Comparison of ENCODE assay signal across 9 cellular contexts in the genomic region with DNA sequence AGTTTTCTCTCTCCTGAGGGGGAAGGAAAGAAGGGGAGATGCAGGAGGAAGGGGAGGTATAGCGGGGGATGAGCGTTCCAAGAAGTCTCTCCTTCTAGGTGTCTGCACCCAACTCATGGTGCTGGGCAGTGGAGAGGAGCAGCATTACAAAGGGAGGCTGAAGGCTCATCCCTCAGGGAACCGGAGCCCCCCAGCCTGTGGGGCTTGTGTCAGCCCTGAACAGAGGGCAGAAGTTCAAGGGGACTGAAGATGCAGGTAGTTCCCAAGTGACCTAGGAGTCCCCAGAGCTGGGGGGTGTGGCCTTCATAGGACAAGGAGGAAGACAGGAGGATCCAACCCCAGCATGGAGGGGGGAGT. TPM values are rescaled to one million over a fixed set of nuclear protein-coding genes. Genes with fewer than 3 reads are reported as not detected.
A peak's percentile ranks its signal among the peaks of the same experiment; 100 is the strongest.
DNase-seq lines count a peak whose midpoint lies in the region; ATAC-seq and TF ChIP-seq lines count a peak whose summit lies in the region.
"Had no signal": no experiment of that assay in that cellular context is flagged by ENCODE, and none has a peak within 500 bp of the region (broad histone marks: within the 10 kb centered on the region; RNA-seq: fewer than 3 reads in every experiment).

No MANE protein-coding gene starts in this region.

- H3K4me1 Mint-ChIP-seq in CD8-positive, alpha-beta T cell (ENCODE audit: low read depth), result peaks cover 43% of the 10 kb centered on the region
- H3K4me1 Mint-ChIP-seq in activated CD8-positive, alpha-beta T cell treated with anti-CD3 and anti-CD28 coated beads for 36 hours (ENCODE audit: low read depth), result peaks cover 28% of the 10 kb centered on the region
- peaks cover 25 to 47% (median 29%) of the 10 kb centered on the region in 7 donors for H3K4me1 Mint-ChIP-seq in naive thymus-derived CD4-positive, alpha-beta T cell

- no peak for DNase-seq in CD8-positive, alpha-beta T cell
- no peak for DNase-seq in activated CD8-positive, alpha-beta T cell treated with anti-CD3 and anti-CD28 coated beads for 36 hours
- DNase-seq in naive thymus-derived CD4-positive, alpha-beta T cell, result no peak
- no peak for DNase-seq in NCI-H510A (lab: John Stamatoyannopoulos, UW)
- DNase-seq in HPDE6-E6E7 (ENCODE audit: extremely low spot score), result no peak
- no peak for DNase-seq in NCI-H524 (lab: John Stamatoyannopoulos, UW)
- DNase-seq: H7, NCI-H1105 treated with DMSO at 0.1 percent for 48 hours had no signal

- H3K27me3 Mint-ChIP-seq in CD8-positive, alpha-beta T cell (ENCODE audit: low read depth), result no peaks in the 10 kb centered on the region
- no peaks in the 10 kb centered on the region for H3K27me3 Mint-ChIP-seq in activated CD8-positive, alpha-beta T cell treated with anti-CD3 and anti-CD28 coated beads for 36 hours
- no peaks in the 10 kb centered on the region for H3K27me3 Mint-ChIP-seq in naive thymus-derived CD4-positive, alpha-beta T cell

- intact Hi-C loops in CD8-positive, alpha-beta T cell (cut with DNase I, micrococcal nuclease), result no loop called here
- intact Hi-C loops in activated CD8-positive, alpha-beta T cell treated with anti-CD3 and anti-CD28 coated beads for 36 hours (cut with micrococcal nuclease), result no loop called here
- intact Hi-C loops in naive thymus-derived CD4-positive, alpha-beta T cell (cut with micrococcal nuclease), result no loop called here

- ATAC-seq in CD8-positive, alpha-beta T cell, result no peak
- ATAC-seq in activated CD8-positive, alpha-beta T cell treated with anti-CD3 and anti-CD28 coated beads for 36 hours, result no peak
- no peak for ATAC-seq in naive thymus-derived CD4-positive, alpha-beta T cell
- ATAC-seq: pancreas had no signal

- H3K27me3 ChIP-seq in CD8-positive, alpha-beta T cell (ENCODE audit: insufficient read depth, low read length), result no peaks in the 10 kb centered on the region
- no peaks in the 10 kb centered on the region for H3K27me3 ChIP-seq in naive thymus-derived CD4-positive, alpha-beta T cell (ENCODE audit: control insufficient read depth in 2 of 2, insufficient read depth in 2 of 2, low read length in 2 of 2)
- H3K27me3 ChIP-seq: pancreas had no signal

- H3K36me3 Mint-ChIP-seq in CD8-positive, alpha-beta T cell, result peaks cover 22% of the 10 kb centered on the region
- peaks cover 14% of the 10 kb centered on the region for H3K36me3 Mint-ChIP-seq in activated CD8-positive, alpha-beta T cell treated with anti-CD3 and anti-CD28 coated beads for 36 hours (ENCODE audit: low read depth)
- peaks cover 0 to 22% (median under 1%) of the 10 kb centered on the region in 5 donors for H3K36me3 Mint-ChIP-seq in naive thymus-derived CD4-positive, alpha-beta T cell

- H3K9me3 ChIP-seq in CD8-positive, alpha-beta T cell (ENCODE audit: low read length), result no peaks in the 10 kb centered on the region
- no peaks in the 10 kb centered on the region for H3K9me3 ChIP-seq in naive thymus-derived CD4-positive, alpha-beta T cell (ENCODE audit: control insufficient read depth in 2 of 3, low read length in 3 of 3)
- H3K9me3 ChIP-seq: pancreas had no signal

- TF ChIP-seq CTCF in CD8-positive, alpha-beta T cell (IDR thresholded peaks at IDR 0.05), result no peak
- TF ChIP-seq CTCF in activated CD8-positive, alpha-beta T cell treated with anti-CD3 and anti-CD28 coated beads for 36 hours (IDR thresholded peaks at IDR 0.05), result no peak

- peak overlapping the region; percentile 91 for H3K4me3 Mint-ChIP-seq in CD8-positive, alpha-beta T cell
- peak overlapping the region; percentile 92 for H3K4me3 Mint-ChIP-seq in activated CD8-positive, alpha-beta T cell treated with anti-CD3 and anti-CD28 coated beads for 36 hours
- peak overlapping the region; percentile 52 to 96 (median 88) for H3K4me3 Mint-ChIP-seq in naive thymus-derived CD4-positive, alpha-beta T cell

- no peaks in the 10 kb centered on the region for H3K9me3 Mint-ChIP-seq in CD8-positive, alpha-beta T cell
- no peaks in the 10 kb centered on the region for H3K9me3 Mint-ChIP-seq in activated CD8-positive, alpha-beta T cell treated with anti-CD3 and anti-CD28 coated beads for 36 hours
- H3K9me3 Mint-ChIP-seq in naive thymus-derived CD4-positive, alpha-beta T cell, result no peaks in the 10 kb centered on the region

- POLR2A ChIA-PET in CD8-positive, alpha-beta T cell (lab: Charles Lee), result interaction anchor here (1.3 to 3.8 kb wide), 5 partner anchors 18 to 46 kb away, joined by 4 to 60 read pairs (median 9); partner anchors contain the start of genes CCDC85B, FIBP and SART1
- POLR2A ChIA-PET in activated CD8-positive, alpha-beta T cell treated with anti-CD3 and anti-CD28 coated beads for 36 hours (lab: Charles Lee), result interaction anchor here (1.3 to 2.9 kb wide), 5 partner anchors 8 to 27 kb away, joined by 5 to 20 read pairs (median 11); partner anchors contain the start of genes CCDC85B, FIBP and FOSL1
- POLR2A ChIA-PET in naive thymus-derived CD4-positive, alpha-beta T cell (lab: Charles Lee), result interaction anchor here (0.6 to 2.5 kb wide), 12 partner anchors 8 to 282 kb away, joined by 3 to 54 read pairs (median 6); partner anchors contain the start of genes CCDC85B, FIBP and FOSL1

- no peak overlapping the region for H3K4me3 ChIP-seq in CD8-positive, alpha-beta T cell (ENCODE audit: low read depth, low read length)
- peak overlapping the region; percentile 83 for H3K4me3 ChIP-seq in naive thymus-derived CD4-positive, alpha-beta T cell (ENCODE audit: low read length)

- no peak overlapping the region for H3K27ac ChIP-seq in CD8-positive, alpha-beta T cell (ENCODE audit: low read depth, low read length)
- H3K27ac ChIP-seq in naive thymus-derived CD4-positive, alpha-beta T cell (ENCODE audit: low read depth, low read length), result peak overlapping the region; percentile 27
- H3K27ac ChIP-seq: pancreas had no signal

- CTCF ChIA-PET in CD8-positive, alpha-beta T cell (lab: Charles Lee), result interaction anchor here (1.3 to 5.2 kb wide), 3 partner anchors 19 to 32 kb away, joined by 5 to 44 read pairs (median 10); partner anchors contain the start of genes CCDC85B and FIBP
- CTCF ChIA-PET in activated CD8-positive, alpha-beta T cell treated with anti-CD3 and anti-CD28 coated beads for 36 hours (lab: Charles Lee), result interaction anchor here (1.4 to 2.5 kb wide), 2 partner anchors 27 to 29 kb away, joined by 7 to 12 read pairs; partner anchors contain the start of genes CCDC85B and FIBP
- CTCF ChIA-PET in naive thymus-derived CD4-positive, alpha-beta T cell (lab: Charles Lee), result interaction anchor here (2.3 kb wide), 1 partner anchor 27 kb away, joined by 13 read pairs; the partner anchor contains the start of gene CCDC85B

- H3K27ac Mint-ChIP-seq in CD8-positive, alpha-beta T cell, result no peak overlapping the region
- H3K27ac Mint-ChIP-seq in activated CD8-positive, alpha-beta T cell treated with anti-CD3 and anti-CD28 coated beads for 36 hours, result no peak overlapping the region
- H3K27ac Mint-ChIP-seq in naive thymus-derived CD4-positive, alpha-beta T cell, result peak overlapping the region in 8 of 9 donors; percentile 8 to 86 (median 70)

- peaks cover 41% of the 10 kb centered on the region for H3K4me1 ChIP-seq in CD8-positive, alpha-beta T cell (ENCODE audit: insufficient read depth, low read length)
- peaks cover 26 to 28% of the 10 kb centered on the region in 2 donors for H3K4me1 ChIP-seq in naive thymus-derived CD4-positive, alpha-beta T cell (ENCODE audit: control insufficient read depth in 2 of 2, insufficient read depth in 2 of 2, low read length in 2 of 2)

- peaks cover 2% of the 10 kb centered on the region for H3K36me3 ChIP-seq in CD8-positive, alpha-beta T cell (ENCODE audit: insufficient read depth, low read length)
- H3K36me3 ChIP-seq in naive thymus-derived CD4-positive, alpha-beta T cell (ENCODE audit: control insufficient read depth in 2 of 3, insufficient read depth in 3 of 3, low read length in 3 of 3), result peaks cover 0 to 23% (median 0%) of the 10 kb centered on the region in 3 experiments
- H3K36me3 ChIP-seq: pancreas had no signal

RNA-seq across cellular contexts. Expression of gene C11orf68, which starts 1.8 kb away (rescaled TPM):
- total RNA-seq in CD8-positive, alpha-beta T cell, result 10 to 100 TPM; 12.3 TPM
- 10 to 100 TPM; 26.2 to 26.3 TPM for total RNA-seq in activated CD8-positive, alpha-beta T cell treated with anti-CD3 and anti-CD28 coated beads for 36 hours
- total RNA-seq in naive thymus-derived CD4-positive, alpha-beta T cell, result 10 to 100 TPM; 18.5 to 62.2 (median 40.4) TPM
- 100 to 1,000 TPM in 1 of 2 donors, 10 to 100 TPM in 1; 74.1 to 104 TPM for polyA plus RNA-seq in naive thymus-derived CD4-positive, alpha-beta T cell

RNA-seq across cellular contexts. Expression of gene DRAP1, which starts 2.2 kb away (rescaled TPM):
- total RNA-seq in CD8-positive, alpha-beta T cell, result 10 to 100 TPM; 62.2 to 63.1 TPM
- 100 to 1,000 TPM; 135 TPM for total RNA-seq in activated CD8-positive, alpha-beta T cell treated with anti-CD3 and anti-CD28 coated beads for 36 hours
- 100 to 1,000 TPM in 1 of 5 experiments, 10 to 100 TPM in 4; 72.6 to 166 (median 81.9) TPM for total RNA-seq in naive thymus-derived CD4-positive, alpha-beta T cell
- 10 to 100 TPM; 87.7 to 89.3 TPM for polyA plus RNA-seq in naive thymus-derived CD4-positive, alpha-beta T cell

RNA-seq across cellular contexts. Expression of gene FOSL1, which starts 16.9 kb away (rescaled TPM):
- 1 to 10 TPM; 2.0 to 4.0 TPM for total RNA-seq in CD8-positive, alpha-beta T cell
- total RNA-seq in activated CD8-positive, alpha-beta T cell treated with anti-CD3 and anti-CD28 coated beads for 36 hours, result 10 to 100 TPM in 1 of 2 experiments, 1 to 10 TPM in 1; 9.9 to 10.2 TPM
- total RNA-seq in naive thymus-derived CD4-positive, alpha-beta T cell, result 10 to 100 TPM in 1 of 5 experiments, 1 to 10 TPM in 2, not detected in 2; 2.8 to 25.7 (median 4.0) TPM
- polyA plus RNA-seq in naive thymus-derived CD4-positive, alpha-beta T cell, result not detected

RNA-seq across cellular contexts. Expression of gene CCDC85B, which starts 26.6 kb away (rescaled TPM):
- 10 to 100 TPM; 25.6 to 27.4 TPM for total RNA-seq in CD8-positive, alpha-beta T cell
- 10 to 100 TPM; 68.8 to 72.4 TPM for total RNA-seq in activated CD8-positive, alpha-beta T cell treated with anti-CD3 and anti-CD28 coated beads for 36 hours
- total RNA-seq in naive thymus-derived CD4-positive, alpha-beta T cell, result 10 to 100 TPM; 21.1 to 52.1 (median 23.6) TPM
- polyA plus RNA-seq in naive thymus-derived CD4-positive, alpha-beta T cell, result 10 to 100 TPM; 59.0 to 85.0 TPM

RNA-seq across cellular contexts. Expression of gene TSGA10IP, which starts 28.2 kb away (rescaled TPM):
- total RNA-seq in CD8-positive, alpha-beta T cell, result not detected
- not detected for total RNA-seq in activated CD8-positive, alpha-beta T cell treated with anti-CD3 and anti-CD28 coated beads for 36 hours
- total RNA-seq in naive thymus-derived CD4-positive, alpha-beta T cell, result under 1 TPM in 1 of 5 experiments, not detected in 4; 0.64 TPM
- not detected for polyA plus RNA-seq in naive thymus-derived CD4-positive, alpha-beta T cell
- polyA plus RNA-seq: pancreas had no signal

Comparison
In these comparisons a context has a peak if more than half of its experiments do, and no peak if none do; other contexts are left out.
1. H3K27ac Mint-ChIP-seq: peak in naive thymus-derived CD4-positive, alpha-beta T cell (8 of 9); none in CD8-positive, alpha-beta T cell (single experiment) and activated CD8-positive, alpha-beta T cell treated with anti-CD3 and anti-CD28 coated beads for 36 hours (single experiment).
2. Peak in every context shown above with its lines, with median percentiles within 50 percentile points of each other: H3K4me3 Mint-ChIP-seq.